In the genomic region with DNA sequence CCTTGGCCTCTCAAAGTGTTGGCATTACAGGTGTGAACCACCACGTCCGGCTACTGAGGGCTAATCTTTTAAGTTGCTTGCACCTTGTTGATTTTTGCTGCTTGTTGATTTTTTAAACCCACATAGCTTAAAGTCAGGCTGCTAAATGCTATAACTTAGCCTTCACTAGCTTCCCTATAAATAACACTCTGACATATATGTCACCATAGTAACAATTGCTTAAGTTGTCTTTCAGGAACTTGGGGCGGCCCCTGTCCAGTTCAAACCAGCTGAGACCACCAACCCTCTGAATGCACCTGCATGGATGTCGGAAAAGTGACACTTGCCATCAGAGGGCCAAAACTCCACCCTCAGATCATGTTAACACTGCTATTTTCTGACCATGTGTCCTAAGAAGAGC, we compare ENCODE assay signal across 19 cellular contexts. TPM values are rescaled to one million over a fixed set of nuclear protein-coding genes. Genes with fewer than 3 reads are reported as not detected.
"Had no signal": no experiment of that assay in that cellular context is flagged by ENCODE, and none has a peak within 500 bp of the region (broad histone marks: within the 10 kb centered on the region; RNA-seq: fewer than 3 reads in every experiment).

No MANE protein-coding gene starts in this region.

- H3K79me2 ChIP-seq: parathyroid adenoma had no signal

- H3K4me1 Mint-ChIP-seq: stimulated activated memory B cell treated with anti-CD40 and anti-IgM and Interleukin-4, amounts not matched to agents 10 μg/mL and 1 μg/mL and 100 μg/mL, for 72 hours had no signal

- H3K4me3 ChIP-seq: colonic mucosa, prostate gland, right lobe of liver, spleen, tibial artery had no signal

- H3K9ac ChIP-seq: parathyroid adenoma had no signal

- H3K4me3 Mint-ChIP-seq: mesothelial cell of epicardium; natural killer cell; stimulated activated memory B cell treated with anti-CD40 and anti-IgM and Interleukin-4, amounts not matched to agents 10 μg/mL and 1 μg/mL and 100 μg/mL, for 72 hours; stimulated activated naive CD8-positive, alpha-beta T cell treated with anti-CD3 and anti-CD28 coated beads, Interleukin-15, Interleukin-2, amounts not matched to agents 100 ng/mL and 50 ng/mL, for 24 hours had no signal

- H3K9me3 ChIP-seq: colonic mucosa, prostate gland, right lobe of liver, spleen, tibial artery had no signal

- H3K4me1 ChIP-seq: colonic mucosa, parathyroid adenoma, prostate gland, right lobe of liver, spleen, tibial artery had no signal

- ATAC-seq: natural killer cell; right lobe of liver; stimulated activated memory B cell treated with anti-CD40 and anti-IgM and Interleukin-4, amounts not matched to agents 10 μg/mL and 1 μg/mL and 100 μg/mL, for 72 hours had no signal

- DNase-seq: colonic mucosa; dermis blood vessel endothelial cell; foreskin melanocyte; head of caudate nucleus; hippocampal formation; kidney glomerular epithelial cell; natural killer cell; right lobe of liver; spleen; stimulated activated CD4-positive, alpha-beta T cell treated with anti-CD3 and anti-CD28 coated beads, Interleukin-15, amount 100 ng/mL, for 24 hours; stimulated activated CD4-positive, alpha-beta T cell treated with anti-CD3 and anti-CD28 coated beads, Interleukin-1b, Interleukin-23, amount 100 ng/mL, for 48 hours; stimulated activated CD4-positive, alpha-beta T cell treated with anti-CD3 and anti-CD28 coated beads, Interleukin-4, amount 100 ng/mL, for 24 hours; tibial artery had no signal

- H3K27ac Mint-ChIP-seq: stimulated activated memory B cell treated with anti-CD40 and anti-IgM and Interleukin-4, amounts not matched to agents 10 μg/mL and 1 μg/mL and 100 μg/mL, for 72 hours; stimulated activated naive CD8-positive, alpha-beta T cell treated with anti-CD3 and anti-CD28 coated beads, Interleukin-15, Interleukin-2, amounts not matched to agents 100 ng/mL and 50 ng/mL, for 24 hours had no signal

- H3K27me3 ChIP-seq: colonic mucosa, right lobe of liver, spleen, tibial artery had no signal

- H2AFZ ChIP-seq: parathyroid adenoma had no signal

- H3K9me3 Mint-ChIP-seq: mesothelial cell of epicardium; natural killer cell; stimulated activated memory B cell treated with anti-CD40 and anti-IgM and Interleukin-4, amounts not matched to agents 10 μg/mL and 1 μg/mL and 100 μg/mL, for 72 hours; stimulated activated naive CD8-positive, alpha-beta T cell treated with anti-CD3 and anti-CD28 coated beads, Interleukin-15, Interleukin-2, amounts not matched to agents 100 ng/mL and 50 ng/mL, for 24 hours had no signal

- H3K27me3 Mint-ChIP-seq: stimulated activated memory B cell treated with anti-CD40 and anti-IgM and Interleukin-4, amounts not matched to agents 10 μg/mL and 1 μg/mL and 100 μg/mL, for 72 hours; stimulated activated naive CD8-positive, alpha-beta T cell treated with anti-CD3 and anti-CD28 coated beads, Interleukin-15, Interleukin-2, amounts not matched to agents 100 ng/mL and 50 ng/mL, for 24 hours had no signal

- H3K36me3 Mint-ChIP-seq: mesothelial cell of epicardium; natural killer cell; stimulated activated memory B cell treated with anti-CD40 and anti-IgM and Interleukin-4, amounts not matched to agents 10 μg/mL and 1 μg/mL and 100 μg/mL, for 72 hours had no signal

- H3K27ac ChIP-seq: colonic mucosa, parathyroid adenoma, right lobe of liver, spleen, tibial artery had no signal

- H3K36me3 ChIP-seq: colonic mucosa, prostate gland, right lobe of liver, spleen, tibial artery had no signal

RNA-seq across cellular contexts. Expression of gene ST8SIA6, which starts 47.4 kb away (rescaled TPM):
- total RNA-seq: myocyte had no signal
